In genomic region chr21:39969691-39970364, GRCh38 we compare ENCODE assay signal across 22 cellular contexts.
"Had no signal": no experiment of that assay in that cellular context is flagged by ENCODE, and none has a peak within 500 bp of the region (broad histone marks: within the 10 kb centered on the region; RNA-seq: fewer than 3 reads in every experiment).

No MANE protein-coding gene starts in this region.

- H3K4me3 ChIP-seq: K562 had no signal

- ATAC-seq: K562, T-cell had no signal

- H3K4me2 ChIP-seq: KMS-11, SK-N-SH had no signal

- H3K9ac ChIP-seq: KMS-11, SK-N-SH had no signal

- H3K9me3 ChIP-seq: SK-N-SH had no signal

- DNase-seq: Kasumi-1, MV-4-11, NCI-H1048, NCI-H1105, NCI-H1417, NCI-H1436 treated with DMSO at 0.1 percent for 48 hours, NCI-H1694, NCI-H187 treated with DMSO at 0.1 percent for 48 hours, NCI-H2081, NCI-H2107, NCI-H2227 treated with DMSO at 0.1 percent for 48 hours, NCI-H524, NCI-H526 treated with DMSO at 0.1 percent for 48 hours, NCI-H748 treated with DMSO at 0.1 percent for 48 hours, SHP77, SK-N-SH, SW 1271, T-cell had no signal

- H3K27ac ChIP-seq: HL-60, KMS-11, RWPE1 had no signal
